Comparison of ENCODE assay signal across 16 cellular contexts in the genomic region with DNA sequence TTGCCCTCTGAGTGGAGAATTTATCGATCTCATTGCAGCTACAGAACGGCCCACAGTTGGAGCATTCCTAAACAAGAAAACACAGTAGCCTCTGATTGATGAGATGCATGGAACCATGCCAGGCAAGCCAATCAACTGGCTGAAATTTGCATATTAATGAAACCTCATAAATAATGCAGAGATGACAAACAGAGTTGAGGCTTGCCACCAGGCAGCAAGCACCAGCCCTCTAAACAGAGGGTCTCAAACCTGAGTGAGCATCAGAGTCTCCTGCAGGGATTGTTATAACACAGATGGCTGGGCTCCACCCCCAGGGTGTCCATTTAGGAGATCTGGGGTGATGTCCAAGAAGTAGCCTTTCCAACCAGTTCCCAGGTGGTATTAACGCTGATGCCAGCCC.
DNase-seq lines count a peak whose midpoint lies in the region; ATAC-seq and TF ChIP-seq lines count a peak whose summit lies in the region.
"Had no signal": no experiment of that assay in that cellular context is flagged by ENCODE, and none has a peak within 500 bp of the region (broad histone marks: within the 10 kb centered on the region; RNA-seq: fewer than 3 reads in every experiment).

No MANE protein-coding gene starts in this region.

- POLR2A ChIA-PET in IMR-90 (lab: Charles Lee; ENCODE audit: unreplicated experiment), result no interaction called here

- H2BK15ac ChIP-seq in IMR-90 (ENCODE audit: low read depth, low read length), result no peak overlapping the region

- no peak overlapping the region for H2AK5ac ChIP-seq in IMR-90 (ENCODE audit: low read depth, low read length)

- H3K4me2 ChIP-seq in IMR-90 (ENCODE audit: low read depth, low read length) (no peak overlapping the region), hepatocyte (no peak overlapping the region)
- H3K4me2 ChIP-seq: BLaER1 had no signal

- H3K79me1 ChIP-seq in IMR-90 (ENCODE audit: low read depth in 1 of 2, low read length in 2 of 2), result no peaks in the 10 kb centered on the region

- H3K9me1 ChIP-seq in IMR-90 (ENCODE audit: insufficient read depth, low read length), result no peaks in the 10 kb centered on the region

- TF ChIP-seq CTCF in IMR-90 (conservative IDR thresholded peaks at IDR 0.05; ENCODE audit: low read depth, low read length), result no peak
- TF ChIP-seq CTCF in brain (conservative IDR thresholded peaks at IDR 0.05), result no peak
- TF ChIP-seq CTCF in hepatocyte (IDR thresholded peaks at IDR 0.05; ENCODE audit: poor library complexity), result no peak

- no peak overlapping the region for H2BK120ac ChIP-seq in IMR-90 (ENCODE audit: low read depth, low read length)

- H2AFZ ChIP-seq in IMR-90 (replicated peaks; ENCODE audit: low read length, poor library complexity) (no peak overlapping the region), hepatocyte (no peak overlapping the region)

- CTCF ChIA-PET in IMR-90 (lab: Yijun Ruan, JAX), result no interaction called here

- no peaks in the 10 kb centered on the region for H3K36me3 Mint-ChIP-seq in brain

- H3K9me2 ChIP-seq in hepatocyte (replicated peaks; ENCODE audit: insufficient read depth), result no peaks in the 10 kb centered on the region

- no peak overlapping the region for H4K91ac ChIP-seq in IMR-90 (ENCODE audit: insufficient read depth, low read depth, low read length)

- no peak overlapping the region for H3K56ac ChIP-seq in IMR-90 (ENCODE audit: extremely low read depth, insufficient read depth, low read length)

- no peaks in the 10 kb centered on the region for H3K4me1 ChIP-seq in IMR-90 (ENCODE audit: control insufficient read depth, insufficient read depth, low read length)
- no peaks in the 10 kb centered on the region for H3K4me1 ChIP-seq in hepatocyte (ENCODE audit: insufficient read depth)
- H3K4me1 ChIP-seq in effector memory CD4-positive, alpha-beta T cell (ENCODE audit: control insufficient read depth, insufficient read depth, low read length, poor library complexity, severe bottlenecking), result no peaks in the 10 kb centered on the region
- H3K4me1 ChIP-seq: BLaER1 had no signal

- dilution Hi-C loops in IMR-90 (cut with HindIII; ENCODE audit: low sequenced_read_pairs, unreplicated experiment), result no loop called here

- DNase-seq in G401 (ENCODE audit: low spot score) (peak; percentile 94), IMR-90 (no peak), islet precursor cell (peak; percentile 30), hepatocyte (ENCODE audit: low spot score) (no peak), GOT3 (lab: John Stamatoyannopoulos, UW) (no peak)
- DNase-seq in effector memory CD4-positive, alpha-beta T cell, result no peak
- DNase-seq: CD4-positive, alpha-beta T cell; COR-L47; DMS153; Kasumi-1; NCI-H187; NCI-H2227 treated with DMSO at 0.1 percent for 48 hours; SW 1271; T-helper 17 cell had no signal

- no peak overlapping the region for H3K14ac ChIP-seq in IMR-90 (replicated peaks; ENCODE audit: low read depth, low read length)

- no peak overlapping the region for H4K5ac ChIP-seq in IMR-90 (ENCODE audit: low read depth, low read length)

- peak overlapping the region; percentile 36 to 89 (median 77) for H3K27ac Mint-ChIP-seq in brain
- H3K27ac Mint-ChIP-seq: CD4-positive, alpha-beta T cell; T-helper 17 cell had no signal

- no peak for ATAC-seq in IMR-90 (ENCODE audit: low read depth)
- ATAC-seq: T-helper 17 cell had no signal

- no CpG with 5 or more reads among the region's 3 CpGs for WGBS in IMR-90 (ENCODE audit: extremely low coverage in 2 of 2, insufficient read length in 1 of 2), 2 experiments
- 84% methylated on average over 3 of the region's 3 CpGs for WGBS in hepatocyte (ENCODE audit: low lambda C conversion rate, missing lambda C conversion rate)

- no peak overlapping the region for H3K18ac ChIP-seq in IMR-90 (ENCODE audit: low read depth, low read length)

- H4K8ac ChIP-seq in IMR-90 (ENCODE audit: low read depth in 2 of 2, low read length in 2 of 2), result no peak overlapping the region

- no peak overlapping the region for H3K9ac ChIP-seq in IMR-90 (ENCODE audit: low read depth, low read length)
- H3K9ac ChIP-seq: BLaER1 had no signal

- no peak overlapping the region for H2BK5ac ChIP-seq in IMR-90 (ENCODE audit: low read depth, low read length, poor library complexity, severe bottlenecking)

- H2BK20ac ChIP-seq in IMR-90 (ENCODE audit: low read depth, low read length), result no peak overlapping the region

- H3K9me3 ChIP-seq in IMR-90 (ENCODE audit: control insufficient read depth, insufficient read depth, low read length), result no peaks in the 10 kb centered on the region; the same call in 1 of the 2 replicates
- no peaks in the 10 kb centered on the region for H3K9me3 ChIP-seq in hepatocyte (ENCODE audit: low read depth)
- no peaks in the 10 kb centered on the region for H3K9me3 ChIP-seq in effector memory CD4-positive, alpha-beta T cell (ENCODE audit: control insufficient read depth, low read length)
- H3K9me3 ChIP-seq: BLaER1 had no signal

- in situ Hi-C loops in G401 (cut with HindIII; ENCODE audit: low sequenced_read_pairs) (no loop called here), IMR-90 (cut with MboI; ENCODE audit: low sequenced_read_pairs) (no loop called here)

- H3K36me3 ChIP-seq in IMR-90 (ENCODE audit: control insufficient read depth, insufficient read depth, low read length), result no peaks in the 10 kb centered on the region
- no peaks in the 10 kb centered on the region for H3K36me3 ChIP-seq in hepatocyte (replicated peaks; ENCODE audit: insufficient read depth, low read depth)
- no peaks in the 10 kb centered on the region for H3K36me3 ChIP-seq in effector memory CD4-positive, alpha-beta T cell (ENCODE audit: control insufficient read depth, insufficient read depth, low read length)
- H3K36me3 ChIP-seq: BLaER1 had no signal

- peak overlapping the region in 2 of 5 experiments; percentile 33 to 70 for H3K4me3 Mint-ChIP-seq in brain
- H3K4me3 Mint-ChIP-seq: CD4-positive, alpha-beta T cell; T-helper 17 cell had no signal

- H4K20me1 ChIP-seq in IMR-90 (ENCODE audit: insufficient read depth, low read length), result no peaks in the 10 kb centered on the region
- no peaks in the 10 kb centered on the region for H4K20me1 ChIP-seq in hepatocyte (ENCODE audit: insufficient read depth, poor library complexity, severe bottlenecking)
- H4K20me1 ChIP-seq: BLaER1 had no signal

- peaks cover 4 to 25% (median 6%) of the 10 kb centered on the region in 5 experiments for H3K9me3 Mint-ChIP-seq in brain

- no peaks in the 10 kb centered on the region for H3K79me2 ChIP-seq in hepatocyte

- H3K23ac ChIP-seq in IMR-90 (ENCODE audit: low read depth, low read length), result no peak overlapping the region

- no peaks in the 10 kb centered on the region for H3K27me3 Mint-ChIP-seq in brain

- H3K4ac ChIP-seq in IMR-90 (ENCODE audit: low read depth, low read length), result no peak overlapping the region

- H3K27ac ChIP-seq in IMR-90 (ENCODE audit: insufficient read depth, low read length) (no peak overlapping the region), hepatocyte (no peak overlapping the region)
- no peak overlapping the region for H3K27ac ChIP-seq in effector memory CD4-positive, alpha-beta T cell (ENCODE audit: insufficient read depth, low read length, poor library complexity, severe bottlenecking)
- H3K27ac ChIP-seq: BLaER1 had no signal

- no peak for TF ChIP-seq POLR2A in IMR-90 (IDR thresholded peaks at IDR 0.05; ENCODE audit: low read depth, low read length)

- peak overlapping the region; percentile 65 for H2AK9ac ChIP-seq in IMR-90 (replicated peaks; ENCODE audit: low read depth, low read length, poor library complexity)

- H3K4me1 Mint-ChIP-seq in brain, result peaks cover 38% of the 10 kb centered on the region
- H3K4me1 Mint-ChIP-seq: T-helper 17 cell had no signal

- H3K27me3 ChIP-seq in IMR-90 (ENCODE audit: control insufficient read depth, insufficient read depth, low read length) (no peaks in the 10 kb centered on the region), hepatocyte (peaks cover 2% of the 10 kb centered on the region)
- no peaks in the 10 kb centered on the region for H3K27me3 ChIP-seq in effector memory CD4-positive, alpha-beta T cell (replicated peaks; ENCODE audit: control insufficient read depth, insufficient read depth, low read length, poor library complexity, severe bottlenecking)
- H3K27me3 ChIP-seq: BLaER1 had no signal

- H3K4me3 ChIP-seq in IMR-90 (ENCODE audit: insufficient read depth, low read depth, low read length) (no peak overlapping the region), hepatocyte (no peak overlapping the region)
- no peak overlapping the region for H3K4me3 ChIP-seq in effector memory CD4-positive, alpha-beta T cell (ENCODE audit: insufficient read depth, low read depth, low read length, poor library complexity, severe bottlenecking)
- H3K4me3 ChIP-seq: BLaER1 had no signal

- no TSS peak for BruUV-seq in IMR-90 (replicated peaks; lab: Mats Ljungman, UMichigan)

- intact Hi-C loops in IMR-90 (cut with micrococcal nuclease), result no loop called here

- no peak for TF ChIP-seq RAD21 in IMR-90 (IDR thresholded peaks at IDR 0.05; ENCODE audit: low read length)

TF ChIP-seq in IMR-90, 13 proteins besides CTCF, POLR2A, EP300 and RAD21:
- TF ChIP-seq RFX5 (IDR thresholded peaks at IDR 0.05; ENCODE audit: low read depth, low read length), result no peak
- no peak for TF ChIP-seq MAZ (IDR thresholded peaks at IDR 0.05; ENCODE audit: borderline replicate concordance, low read depth, low read length)
- TF ChIP-seq NFE2L2 (IDR thresholded peaks at IDR 0.05; ENCODE audit: low read depth, low read length), result no peak
- no peak for TF ChIP-seq BHLHE40 (IDR thresholded peaks at IDR 0.05; ENCODE audit: low read depth, low read length)
- TF ChIP-seq MXI1 (IDR thresholded peaks at IDR 0.05; ENCODE audit: borderline replicate concordance, low read depth, low read length), result no peak

Comparison
In these comparisons a context has a peak if more than half of its experiments do, and no peak if none do; other contexts are left out.
1. DNase-seq: peak in G401 (single experiment) and islet precursor cell (single experiment); none in IMR-90 (single experiment), hepatocyte (single experiment), effector memory CD4-positive, alpha-beta T cell (0 of 3) and GOT3 (single experiment).